28 cellular contexts compared by ENCODE assay signal in the genomic region with DNA sequence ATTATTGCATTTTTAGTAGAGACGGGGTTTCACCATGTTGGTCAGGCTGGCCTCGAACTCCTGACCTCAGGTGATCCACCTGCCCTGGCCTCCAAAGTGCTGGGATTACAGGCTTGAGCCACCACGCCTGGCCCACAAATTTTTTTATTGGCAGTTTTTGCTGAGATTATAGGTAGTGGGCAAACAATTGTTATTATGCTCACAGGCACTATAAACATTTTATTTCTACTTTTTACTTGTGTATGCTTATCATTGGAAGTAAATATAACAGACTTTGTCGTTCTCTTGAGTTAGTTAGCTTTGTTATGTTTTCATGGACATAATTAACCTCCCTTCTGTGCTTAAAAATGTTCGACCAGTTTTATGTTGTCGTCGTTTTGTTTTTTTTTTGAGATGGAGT.
"Had no signal": no experiment of that assay in that cellular context is flagged by ENCODE, and none has a peak within 500 bp of the region (broad histone marks: within the 10 kb centered on the region; RNA-seq: fewer than 3 reads in every experiment).

No MANE protein-coding gene starts in this region.

- H3K4me2 ChIP-seq: hepatocyte had no signal

- H3K27ac Mint-ChIP-seq: dendritic cell treated with granulocyte-macrophage colony-stimulating factor and Interleukin-4, amounts not matched to agents 40 ng/mL and 50 ng/mL, for 4 days; endodermal cell; nephron; progenitor cell of endocrine pancreas; stimulated activated effector memory CD8-positive, alpha-beta T cell treated with anti-CD3 and anti-CD28 coated beads, Interleukin-12 subunit alpha, Interleukin-12 subunit beta, amount 100 ng/mL, for 72 hours; stimulated activated naive CD8-positive, alpha-beta T cell treated with anti-CD3 and anti-CD28 coated beads, Interleukin-15, amount 100 ng/mL, for 72 hours had no signal

- H3K4me3 ChIP-seq: colonic mucosa, gastrocnemius medialis, heart left ventricle, hepatocyte, lung, right atrium auricular region, sigmoid colon, suprapubic skin, transverse colon, upper lobe of right lung, uterus had no signal

- H3K4me1 Mint-ChIP-seq: nephron had no signal

- H3K9ac ChIP-seq: parathyroid adenoma had no signal

- H3K27ac ChIP-seq: colonic mucosa, gastrocnemius medialis, heart left ventricle, hepatocyte, parathyroid adenoma, right atrium auricular region, sigmoid colon, suprapubic skin, transverse colon, upper lobe of right lung, uterus had no signal

- H2AFZ ChIP-seq: hepatocyte, parathyroid adenoma had no signal

- ATAC-seq: esophagus mucosa; gastrocnemius medialis; left lobe of liver; naive thymus-derived CD4-positive, alpha-beta T cell; stimulated activated effector memory CD8-positive, alpha-beta T cell treated with anti-CD3 and anti-CD28 coated beads, Interleukin-12 subunit alpha, Interleukin-12 subunit beta, amount 100 ng/mL, for 72 hours; stimulated activated naive CD8-positive, alpha-beta T cell treated with anti-CD3 and anti-CD28 coated beads, Interleukin-15, amount 100 ng/mL, for 72 hours; upper lobe of right lung had no signal

- H3K27me3 ChIP-seq: colonic mucosa, gastrocnemius medialis, heart left ventricle, hepatocyte, right atrium auricular region, sigmoid colon, suprapubic skin, transverse colon, upper lobe of right lung, uterus had no signal

- H3K79me2 ChIP-seq: parathyroid adenoma had no signal

- H3K36me3 ChIP-seq: right atrium auricular region, uterus had no signal

- H3K9me3 Mint-ChIP-seq: dendritic cell treated with granulocyte-macrophage colony-stimulating factor and Interleukin-4, amounts not matched to agents 40 ng/mL and 50 ng/mL, for 4 days; endodermal cell; naive thymus-derived CD4-positive, alpha-beta T cell; nephron; stimulated activated effector memory CD8-positive, alpha-beta T cell treated with anti-CD3 and anti-CD28 coated beads, Interleukin-12 subunit alpha, Interleukin-12 subunit beta, amount 100 ng/mL, for 72 hours; stimulated activated naive CD8-positive, alpha-beta T cell treated with anti-CD3 and anti-CD28 coated beads, Interleukin-15, amount 100 ng/mL, for 72 hours had no signal

- H3K4me1 ChIP-seq: colonic mucosa, parathyroid adenoma, uterus had no signal

- H3K4me3 Mint-ChIP-seq: dendritic cell treated with granulocyte-macrophage colony-stimulating factor and Interleukin-4, amounts not matched to agents 40 ng/mL and 50 ng/mL, for 4 days; endodermal cell; naive thymus-derived CD4-positive, alpha-beta T cell; nephron; stimulated activated effector memory CD8-positive, alpha-beta T cell treated with anti-CD3 and anti-CD28 coated beads, Interleukin-12 subunit alpha, Interleukin-12 subunit beta, amount 100 ng/mL, for 72 hours; stimulated activated naive CD8-positive, alpha-beta T cell treated with anti-CD3 and anti-CD28 coated beads, Interleukin-15, amount 100 ng/mL, for 72 hours had no signal

- H3K9me3 ChIP-seq: colonic mucosa, gastrocnemius medialis, heart left ventricle, right atrium auricular region, sigmoid colon, suprapubic skin, transverse colon, upper lobe of right lung, uterus had no signal

- DNase-seq: colonic mucosa; effector CD8-positive, alpha-beta T cell; endodermal cell; foreskin fibroblast; gastrocnemius medialis; heart left ventricle; kidney; mesendoderm; midbrain; naive thymus-derived CD4-positive, alpha-beta T cell; sigmoid colon; stimulated activated CD4-positive, alpha-beta T cell treated with anti-CD3 and anti-CD28 coated beads, Interleukin-2, amount 100 ng/mL, for 24 hours; stimulated activated CD4-positive, alpha-beta T cell treated with anti-CD3 and anti-CD28 coated beads, Interleukin-4, amount 100 ng/mL, for 24 hours; stimulated activated naive CD8-positive, alpha-beta T cell treated with anti-CD3 and anti-CD28 coated beads, Interleukin-15, amount 100 ng/mL, for 72 hours; transverse colon; upper lobe of right lung; uterus had no signal

- H3K27me3 Mint-ChIP-seq: dendritic cell treated with granulocyte-macrophage colony-stimulating factor and Interleukin-4, amounts not matched to agents 40 ng/mL and 50 ng/mL, for 4 days; naive thymus-derived CD4-positive, alpha-beta T cell; progenitor cell of endocrine pancreas; stimulated activated naive CD8-positive, alpha-beta T cell treated with anti-CD3 and anti-CD28 coated beads, Interleukin-15, amount 100 ng/mL, for 72 hours had no signal
